11 cellular contexts compared by ENCODE assay signal in genomic region chr6:109447878-109448555, GRCh38. TPM values are rescaled to one million over a fixed set of nuclear protein-coding genes. Genes with fewer than 3 reads are reported as not detected.
DNase-seq lines count a peak whose midpoint lies in the region; ATAC-seq and TF ChIP-seq lines count a peak whose summit lies in the region.
"Had no signal": no experiment of that assay in that cellular context is flagged by ENCODE, and none has a peak within 500 bp of the region (broad histone marks: within the 10 kb centered on the region; RNA-seq: fewer than 3 reads in every experiment).

No MANE protein-coding gene starts in this region.

- no peak overlapping the region for H3K27ac ChIP-seq in upper lobe of right lung
- H3K27ac ChIP-seq: breast epithelium, right atrium auricular region had no signal

- H3K27ac Mint-ChIP-seq in activated naive CD4-positive, alpha-beta T cell treated with anti-CD3 and anti-CD28 coated beads, Interleukin-2, amount 50 U/mL, for 72 hours, result peak overlapping the region; percentile 69 to 75

- intact Hi-C loops in upper lobe of right lung (cut with DNase I), result no loop called here

- H3K36me3 ChIP-seq in upper lobe of right lung, result peaks cover 48% of the 10 kb centered on the region
- H3K36me3 ChIP-seq: breast epithelium had no signal

- H3K27me3 ChIP-seq in upper lobe of right lung, result no peaks in the 10 kb centered on the region
- H3K27me3 ChIP-seq: breast epithelium, right atrium auricular region had no signal

- H3K4me3 ChIP-seq in epithelial cell of esophagus (ENCODE audit: low read length), result no peak overlapping the region
- no peak overlapping the region for H3K4me3 ChIP-seq in upper lobe of right lung
- H3K4me3 ChIP-seq: breast epithelium, right atrium auricular region had no signal

- DNase-seq in activated naive CD4-positive, alpha-beta T cell treated with anti-CD3 and anti-CD28 coated beads, Interleukin-2, amount 50 U/mL, for 72 hours (ENCODE audit: low spot score in 2 of 2), result no peak
- no peak for DNase-seq in activated naive CD4-positive, alpha-beta T cell treated with Interleukin-2 at 50 U/mL for 16 hours
- peak; percentile 47 for DNase-seq in OCI-M1 (lab: John Stamatoyannopoulos, UW)
- DNase-seq in epithelial cell of esophagus (ENCODE audit: low read depth), result peak; percentile 15
- no peak for DNase-seq in upper lobe of right lung
- no peak for DNase-seq in stimulated activated CD8-positive, alpha-beta memory T cell treated with anti-CD3 and anti-CD28 coated beads, Interleukin-4, amount 100 ng/mL, for 48 hours
- no peak for DNase-seq in cerebellar nuclear complex (lab: John Stamatoyannopoulos, UW)
- DNase-seq: activated CD4-positive, alpha-beta T cell treated with anti-CD3 and anti-CD28 coated beads, Interleukin-2, amount 50 U/mL, for 4 hours had no signal

- H3K36me3 Mint-ChIP-seq in activated naive CD4-positive, alpha-beta T cell treated with anti-CD3 and anti-CD28 coated beads, Interleukin-2, amount 50 U/mL, for 72 hours, result peaks cover 0 to 12% of the 10 kb centered on the region in 2 donors

- peaks cover under 1% of the 10 kb centered on the region for H3K4me1 ChIP-seq in upper lobe of right lung
- H3K4me1 ChIP-seq: breast epithelium, right atrium auricular region had no signal

- no peaks in the 10 kb centered on the region for H3K9me3 Mint-ChIP-seq in activated naive CD4-positive, alpha-beta T cell treated with anti-CD3 and anti-CD28 coated beads, Interleukin-2, amount 50 U/mL, for 72 hours

- TF ChIP-seq CTCF in epithelial cell of esophagus (IDR thresholded peaks at IDR 0.05; ENCODE audit: insufficient read depth, low read depth, low read length, missing control alignments) (no peak), upper lobe of right lung (IDR thresholded peaks at IDR 0.05) (no peak)

- ATAC-seq in activated naive CD4-positive, alpha-beta T cell treated with anti-CD3 and anti-CD28 coated beads, Interleukin-2, amount 50 U/mL, for 72 hours, result no peak
- ATAC-seq in upper lobe of right lung (peak; percentile 11), HG03565 (IDR thresholded peaks at IDR 0.05; ENCODE audit: unreplicated experiment) (no peak)

- H3K9me3 ChIP-seq in upper lobe of right lung, result no peaks in the 10 kb centered on the region
- H3K9me3 ChIP-seq: breast epithelium, right atrium auricular region had no signal

RNA-seq across cellular contexts. Expression of gene SMPD2, which starts 7.5 kb away (rescaled TPM):
- total RNA-seq in activated naive CD4-positive, alpha-beta T cell treated with anti-CD3 and anti-CD28 coated beads, Interleukin-2, amount 50 U/mL, for 72 hours, result 1 to 10 TPM; 7.6 to 9.8 TPM
- total RNA-seq in upper lobe of right lung, result 15.4 TPM

RNA-seq across cellular contexts. Expression of gene MICAL1, which starts 7.6 kb away (rescaled TPM):
- total RNA-seq in activated naive CD4-positive, alpha-beta T cell treated with anti-CD3 and anti-CD28 coated beads, Interleukin-2, amount 50 U/mL, for 72 hours, result 10 to 100 TPM; 32.9 to 45.7 TPM
- total RNA-seq in upper lobe of right lung, result 53.6 TPM

RNA-seq across cellular contexts. Expression of gene PPIL6, which starts 7.6 kb away (rescaled TPM):
- not detected for total RNA-seq in activated naive CD4-positive, alpha-beta T cell treated with anti-CD3 and anti-CD28 coated beads, Interleukin-2, amount 50 U/mL, for 72 hours
- total RNA-seq in upper lobe of right lung, result 4.2 TPM

RNA-seq across cellular contexts. Expression of gene ZBTB24, which starts 35.0 kb away (rescaled TPM):
- total RNA-seq in activated naive CD4-positive, alpha-beta T cell treated with anti-CD3 and anti-CD28 coated beads, Interleukin-2, amount 50 U/mL, for 72 hours, result 10 to 100 TPM; 10.8 to 11.5 TPM
- total RNA-seq in upper lobe of right lung, result 8.5 TPM

Comparison
In these comparisons a context has a peak if more than half of its experiments do, and no peak if none do; other contexts are left out.
1. DNase-seq: peak in OCI-M1 (single experiment) and epithelial cell of esophagus (single experiment); none in activated naive CD4-positive, alpha-beta T cell treated with anti-CD3 and anti-CD28 coated beads, Interleukin-2, amount 50 U/mL, for 72 hours (0 of 2), activated naive CD4-positive, alpha-beta T cell treated with Interleukin-2 at 50 U/mL for 16 hours (single experiment), upper lobe of right lung (single experiment), stimulated activated CD8-positive, alpha-beta memory T cell treated with anti-CD3 and anti-CD28 coated beads, Interleukin-4, amount 100 ng/mL, for 48 hours (single experiment) and cerebellar nuclear complex (0 of 2).